Comparison of ENCODE assay signal across 8 cellular contexts in genomic region chr10:126062132-126063032, GRCh38.
DNase-seq lines count a peak whose midpoint lies in the region; ATAC-seq and TF ChIP-seq lines count a peak whose summit lies in the region.

No MANE protein-coding gene starts in this region.

- H3K9ac ChIP-seq in PC-3 (ENCODE audit: low read length), result peak overlapping the region; percentile 93
- H3K9ac ChIP-seq in neural progenitor cell, result no peak overlapping the region

- H3K27ac ChIP-seq in PC-3 (ENCODE audit: low read length), result peak overlapping the region; percentile 98
- H3K27ac ChIP-seq in esophagus squamous epithelium, result peak overlapping the region in 3 of 4 donors; percentile 23 to 56 (median 49)
- H3K27ac ChIP-seq in neural progenitor cell, result no peak overlapping the region

- no peak overlapping the region for H3K4me3 Mint-ChIP-seq in neural progenitor cell

- H3K36me3 ChIP-seq in PC-3 (ENCODE audit: low read depth, low read length), result no peaks in the 10 kb centered on the region; the same call in 1 of the 2 replicates
- no peaks in the 10 kb centered on the region for H3K36me3 ChIP-seq in esophagus squamous epithelium
- H3K36me3 ChIP-seq in neural progenitor cell, result no peaks in the 10 kb centered on the region

- peak overlapping the region; percentile 5; the same call in 1 of the 2 replicates for H3K4me3 ChIP-seq in PC-3 (ENCODE audit: low read length)
- H3K4me3 ChIP-seq in esophagus squamous epithelium, result no peak overlapping the region
- H3K4me3 ChIP-seq in neural progenitor cell, result no peak overlapping the region

- H3K9me2 ChIP-seq in PC-3 (replicated peaks; ENCODE audit: low read length), result no peaks in the 10 kb centered on the region

- no peaks in the 10 kb centered on the region for H3K27me3 ChIP-seq in PC-3 (ENCODE audit: low read length)
- peaks cover 0 to 26% (median 0%) of the 10 kb centered on the region in 4 donors for H3K27me3 ChIP-seq in esophagus squamous epithelium
- H3K27me3 ChIP-seq in neural progenitor cell, result no peaks in the 10 kb centered on the region

- H3F3A ChIP-seq in PC-3 (ENCODE audit: low read length, unreplicated experiment), result peaks cover 9% of the 10 kb centered on the region
- no peaks in the 10 kb centered on the region for H3F3A ChIP-seq in neural progenitor cell (ENCODE audit: low read depth)

- no TSS peak for BruUV-seq in PC-3 (replicated peaks; lab: Mats Ljungman, UMichigan)

- CTCF ChIA-PET in PC-3 (lab: Charles Lee), result no interaction called here

- peaks cover 10% of the 10 kb centered on the region for H3K27me3 Mint-ChIP-seq in neural progenitor cell (ENCODE audit: insufficient read depth, low read depth)

- TF ChIP-seq CTCF in AG09319 (IDR thresholded peaks at IDR 0.05; ENCODE audit: low read depth, low read length) (no peak), PC-3 (conservative IDR thresholded peaks at IDR 0.05; ENCODE audit: low read depth, low read length) (no peak), esophagus squamous epithelium (IDR thresholded peaks at IDR 0.05) (no peak), neural progenitor cell (IDR thresholded peaks at IDR 0.05) (no peak)

- ATAC-seq in PC-3 (peak; percentile 66), HG02840 (IDR thresholded peaks at IDR 0.05; ENCODE audit: low FRiP score, unreplicated experiment) (no peak), GM19467 (IDR thresholded peaks at IDR 0.05; ENCODE audit: unreplicated experiment) (no peak)

- H3K4me1 ChIP-seq in PC-3 (ENCODE audit: insufficient read depth, low read length), result peaks cover 81% of the 10 kb centered on the region
- peaks cover 0 to 20% (median 2%) of the 10 kb centered on the region in 3 donors for H3K4me1 ChIP-seq in esophagus squamous epithelium
- peaks cover 24% of the 10 kb centered on the region for H3K4me1 ChIP-seq in neural progenitor cell

- H3K79me2 ChIP-seq in PC-3 (ENCODE audit: low read length) (no peaks in the 10 kb centered on the region), neural progenitor cell (ENCODE audit: low read depth) (no peaks in the 10 kb centered on the region)

- H2AFZ ChIP-seq in PC-3 (ENCODE audit: low read length) (no peak overlapping the region), neural progenitor cell (replicated peaks) (no peak overlapping the region)

- H3K27ac Mint-ChIP-seq in neural progenitor cell, result peak overlapping the region; percentile 81

- intact Hi-C loops in PC-3 (cut with micrococcal nuclease), result loop anchor here (2.0 to 10.0 kb wide), 3 partner anchors 28 to 322 kb away; partner anchors contain the start of gene ADAM12
- intact Hi-C loops in esophagus squamous epithelium (cut with DNase I), result no loop called here

- 39 to 51% methylated on average over 3 to 8 of the region's 11 CpGs for WGBS in esophagus squamous epithelium, 2 donors

- peaks cover 46% of the 10 kb centered on the region for H3K4me1 Mint-ChIP-seq in neural progenitor cell

- H3K9me3 Mint-ChIP-seq in neural progenitor cell, result peaks cover 6% of the 10 kb centered on the region

- H4K20me1 ChIP-seq in PC-3 (ENCODE audit: low read length) (no peaks in the 10 kb centered on the region), neural progenitor cell (ENCODE audit: low read depth) (no peaks in the 10 kb centered on the region)

- H3K9me3 ChIP-seq in PC-3 (ENCODE audit: low read length), result no peaks in the 10 kb centered on the region
- no peaks in the 10 kb centered on the region for H3K9me3 ChIP-seq in esophagus squamous epithelium
- H3K9me3 ChIP-seq in neural progenitor cell (ENCODE audit: low read depth), result no peaks in the 10 kb centered on the region

- H3K36me3 Mint-ChIP-seq in neural progenitor cell, result no peaks in the 10 kb centered on the region

- H3K4me2 ChIP-seq in PC-3 (ENCODE audit: low read length) (peak overlapping the region; percentile 75), neural progenitor cell (no peak overlapping the region)

- POLR2A ChIA-PET in PC-3 (lab: Charles Lee; ENCODE audit: unreplicated experiment), result no interaction called here

- DNase-seq in AG09319 (ENCODE audit: extremely low read depth, low read depth) (peak; percentile 90), PC-3 (peak; percentile 95), esophagus squamous epithelium (lab: John Stamatoyannopoulos, UW) (no peak), neural progenitor cell (ENCODE audit: low spot score) (no peak), iPS-NIHi11 (ENCODE audit: low spot score) (no peak), mesenteric fat pad (ENCODE audit: low spot score) (no peak)

- TF ChIP-seq POLR2A in esophagus squamous epithelium (IDR thresholded peaks at IDR 0.05), result no peak

Comparison
In these comparisons a context has a peak if more than half of its experiments do, and no peak if none do; other contexts are left out.
1. DNase-seq: peak in AG09319 (single experiment) and PC-3 (single experiment); none in esophagus squamous epithelium (single experiment), neural progenitor cell (single experiment), iPS-NIHi11 (single experiment) and mesenteric fat pad (single experiment).